ENCODE assay signal across 18 cellular contexts in the genomic region with DNA sequence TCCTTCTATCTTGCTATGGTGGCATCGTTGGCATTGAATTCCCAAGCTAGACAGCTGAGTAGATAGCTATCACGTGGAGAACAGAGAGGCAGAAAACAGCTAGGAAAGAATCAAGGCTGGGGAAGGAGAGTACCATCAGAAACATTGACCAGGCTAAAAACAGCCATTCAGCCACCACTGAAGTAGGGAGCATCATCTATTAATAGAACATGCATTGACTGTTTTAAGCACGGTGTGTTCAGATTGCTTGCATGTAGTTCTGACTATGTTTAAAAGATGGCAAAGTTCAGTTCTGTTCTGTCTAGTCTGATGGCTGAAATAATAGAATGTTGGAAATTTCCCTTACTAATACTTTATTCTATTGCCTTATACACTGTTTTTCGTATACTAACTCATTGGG.
DNase-seq lines count a peak whose midpoint lies in the region; ATAC-seq and TF ChIP-seq lines count a peak whose summit lies in the region.
"Had no signal": no experiment of that assay in that cellular context is flagged by ENCODE, and none has a peak within 500 bp of the region (broad histone marks: within the 10 kb centered on the region; RNA-seq: fewer than 3 reads in every experiment).

No MANE protein-coding gene starts in this region.

- H4K20me1 ChIP-seq in neural cell (ENCODE audit: insufficient read depth): no peaks in the 10 kb centered on the region

- no peak for TF ChIP-seq RAD21 in neural cell (conservative IDR thresholded peaks at IDR 0.05)

- peak; percentile 79 for ATAC-seq in Right ventricle myocardium superior (ENCODE audit: poor library complexity)
- peak in 6 of 8 donors; percentile 64 to 93 (median 73) for ATAC-seq in heart right ventricle
- peak; percentile 94 for ATAC-seq in left ventricle myocardium superior
- ATAC-seq in HG02852 (IDR thresholded peaks at IDR 0.05; ENCODE audit: unreplicated experiment): no peak

- intact Hi-C loops in Right ventricle myocardium superior (cut with DNase I): no loop called here
- intact Hi-C loops in heart right ventricle (cut with DNase I): loop anchor here in 1 of 10 donors (10.0 kb wide), 1 partner anchor 65 kb away; no protein-coding TSS in a partner anchor
- intact Hi-C loops in left ventricle myocardium superior (cut with micrococcal nuclease): no loop called here
- intact Hi-C loops in transverse colon (cut with DNase I; ENCODE audit: low total_unique reads): no loop called here

- DNase-seq in Right ventricle myocardium superior: no peak
- no peak for DNase-seq in heart right ventricle
- no peak for DNase-seq in left ventricle myocardium superior
- DNase-seq in NCI-H446 (lab: John Stamatoyannopoulos, UW): no peak
- no peak for DNase-seq in transverse colon
- DNase-seq in NCI-H2171 (lab: John Stamatoyannopoulos, UW): no peak
- DNase-seq: C1 segment of cervical spinal cord; Calu3; CD4-positive, alpha-beta memory T cell; COR-L47; DMS53; DMS79 treated with DMSO at 0.1 percent for 48 hours; GF-D8; GOT3; HFFc6 had no signal

- peaks cover 0 to 8% (median 0%) of the 10 kb centered on the region in 9 donors for H3K4me1 ChIP-seq in heart right ventricle
- no peaks in the 10 kb centered on the region for H3K4me1 ChIP-seq in transverse colon
- H3K4me1 ChIP-seq: HAP-1 had no signal

- no peak overlapping the region for H3K4me2 ChIP-seq in neural cell (ENCODE audit: low read length)

- in situ Hi-C loops in transverse colon (cut with MboI; ENCODE audit: low pct_ligation_motif_present in 1 of 4, low pct_unique_long_range_greater_than_20kb in 1 of 4, low sequenced_read_pairs in 3 of 4): no loop called here

- H3K27me3 ChIP-seq in heart right ventricle: peaks cover 0 to 4% (median 0%) of the 10 kb centered on the region in 7 donors
- no peaks in the 10 kb centered on the region for H3K27me3 ChIP-seq in neural cell (ENCODE audit: insufficient read depth, low read depth, low read length)
- no peaks in the 10 kb centered on the region for H3K27me3 ChIP-seq in transverse colon

- H3K9me3 ChIP-seq in heart right ventricle: peaks cover 0 to 5% (median 0%) of the 10 kb centered on the region in 11 donors
- no peaks in the 10 kb centered on the region for H3K9me3 ChIP-seq in neural cell (ENCODE audit: low read length)
- H3K9me3 ChIP-seq in transverse colon: no peaks in the 10 kb centered on the region
- H3K9me3 ChIP-seq: HAP-1 had no signal

- TF ChIP-seq POLR2A in transverse colon (IDR thresholded peaks at IDR 0.05): no peak

- TF ChIP-seq EP300 in neural cell (conservative IDR thresholded peaks at IDR 0.05; ENCODE audit: poor library complexity, severe bottlenecking): no peak
- no peak for TF ChIP-seq EP300 in transverse colon (IDR thresholded peaks at IDR 0.05; ENCODE audit: low read depth)

- H3K36me3 ChIP-seq in heart right ventricle (no peaks in the 10 kb centered on the region), neural cell (ENCODE audit: insufficient read depth, low read length) (no peaks in the 10 kb centered on the region), transverse colon (no peaks in the 10 kb centered on the region)
- H3K36me3 ChIP-seq: HAP-1 had no signal

- H3K27ac ChIP-seq in heart right ventricle: peak overlapping the region in 3 of 10 donors; percentile 20 to 39 (median 34)
- H3K27ac ChIP-seq in neural cell (ENCODE audit: low read length): peak overlapping the region; percentile 15
- no peak overlapping the region for H3K27ac ChIP-seq in transverse colon

- 44 to 46% methylated on average over 4 of the region's 4 CpGs for WGBS in heart right ventricle, 2 donors
- 70 to 75% methylated on average over 4 of the region's 4 CpGs for WGBS in transverse colon (ENCODE audit: low coverage in 1 of 2), 2 donors

- no peak overlapping the region for H2AFZ ChIP-seq in neural cell (ENCODE audit: low read depth, low read length)

- H3K9ac ChIP-seq in neural cell (ENCODE audit: low read length): no peak overlapping the region

- TF ChIP-seq CTCF in heart right ventricle (IDR thresholded peaks at IDR 0.05) (no peak), neural cell (IDR thresholded peaks at IDR 0.05; ENCODE audit: poor library complexity, severe bottlenecking) (no peak), transverse colon (IDR thresholded peaks at IDR 0.05) (no peak)

- H3K4me3 ChIP-seq in heart right ventricle: no peak overlapping the region
- no peak overlapping the region for H3K4me3 ChIP-seq in neural cell (ENCODE audit: low read length)
- no peak overlapping the region for H3K4me3 ChIP-seq in transverse colon
- H3K4me3 ChIP-seq: HAP-1 had no signal

- no peaks in the 10 kb centered on the region for H3K9me2 ChIP-seq in neural cell (ENCODE audit: insufficient read depth, low read length)

- H3F3A ChIP-seq in neural cell (ENCODE audit: insufficient read depth, low read length, poor library complexity, severe bottlenecking): no peaks in the 10 kb centered on the region

- H3K79me2 ChIP-seq in neural cell (replicated peaks; ENCODE audit: insufficient read depth, low read length): no peaks in the 10 kb centered on the region

TF ChIP-seq in neural cell, 6 proteins besides CTCF, POLR2A, EP300 and RAD21:
- TF ChIP-seq SMC3 (conservative IDR thresholded peaks at IDR 0.05; ENCODE audit: poor library complexity): no peak
- no peak for TF ChIP-seq TAF1 (IDR thresholded peaks at IDR 0.05; ENCODE audit: low read depth)
- no peak for TF ChIP-seq MXI1 (conservative IDR thresholded peaks at IDR 0.05; ENCODE audit: poor library complexity, severe bottlenecking)
- TF ChIP-seq POLR2AphosphoS5 (IDR thresholded peaks at IDR 0.05): no peak
